8 cellular contexts compared by ENCODE assay signal in the genomic region with DNA sequence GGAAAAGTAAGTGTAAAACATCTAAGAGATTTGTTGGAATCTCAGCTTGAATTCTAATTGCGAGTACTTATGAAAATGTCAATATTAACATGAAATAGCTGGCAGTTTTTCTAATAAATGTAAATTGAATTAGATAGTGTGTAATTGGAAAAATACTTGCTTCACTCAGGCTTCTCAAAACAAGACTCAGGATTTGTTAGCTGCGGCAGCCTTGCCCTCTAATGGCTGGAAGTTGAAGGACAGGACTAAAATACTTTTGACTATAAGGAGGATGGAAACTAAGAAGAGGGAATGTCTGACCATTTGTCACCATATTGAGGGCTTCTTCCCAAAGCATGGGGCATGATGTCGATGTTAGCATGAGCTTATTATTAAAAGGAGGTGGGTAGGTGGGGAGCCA.
A peak's percentile ranks its signal among the peaks of the same experiment; 100 is the strongest.
DNase-seq lines count a peak whose midpoint lies in the region; ATAC-seq, FAIRE-seq and TF ChIP-seq lines count a peak whose summit lies in the region.

No MANE protein-coding gene starts in this region.

- H2AFZ ChIP-seq in H1 (ENCODE audit: low read length) = no peak overlapping the region

- H3K4ac ChIP-seq in H1 (replicated peaks; ENCODE audit: insufficient read length, low read depth, low read length) = no peak overlapping the region

- no peak for TF ChIP-seq EP300 in H1 (IDR thresholded peaks at IDR 0.05; ENCODE audit: borderline replicate concordance in 1 of 2, low read depth in 2 of 2, low read length in 2 of 2)

- TF ChIP-seq RAD21 in H1 (IDR thresholded peaks at IDR 0.05 in 1 of 2, conservative IDR thresholded peaks at IDR 0.05 in 1 of 2; ENCODE audit: low read depth in 2 of 2, low read length in 2 of 2) = peak; percentile 74 to 78

- no peak overlapping the region for H4K5ac ChIP-seq in H1 (ENCODE audit: insufficient read length, low read depth, low read length)

- H2BK15ac ChIP-seq in H1 (ENCODE audit: low read length) = no peak overlapping the region

- no peak for ATAC-seq in activated naive CD4-positive, alpha-beta T cell treated with anti-CD3 and anti-CD28 coated beads, Interleukin-2, amount 50 U/mL, for 72 hours

- H3K9me3 ChIP-seq in H1 (ENCODE audit: insufficient read depth in 2 of 2, low read depth in 1 of 2, low read length in 1 of 2) = no peaks in the 10 kb centered on the region

- no peaks in the 10 kb centered on the region for H3K27me3 ChIP-seq in H1 (replicated peaks in 1 of 4; ENCODE audit: control insufficient read depth in 3 of 4, extremely low read depth in 1 of 4, insufficient read depth in 3 of 4, low read length in 3 of 4)

- WGBS in H1 (ENCODE audit: extremely low coverage in 1 of 2, insufficient coverage in 1 of 2, insufficient read length in 1 of 2, insufficient replicate concordance in 2 of 2, low coverage in 1 of 2, low lambda C conversion rate in 2 of 2, missing lambda C conversion rate in 1 of 2), 2 experiments = 63% methylated on average over 3 of the region's 3 CpGs; no CpG with 5 or more reads in 1 of the 2 experiments

- H3K23me2 ChIP-seq in H1 (ENCODE audit: low read depth, low read length) = no peaks in the 10 kb centered on the region

- POLR2A ChIA-PET in H1 (lab: Charles Lee; ENCODE audit: partially characterized antibody) = no interaction called here

- no peak overlapping the region for H2BK120ac ChIP-seq in H1 (replicated peaks; ENCODE audit: low read depth, low read length)

- H4K8ac ChIP-seq in H1 (ENCODE audit: extremely low read depth, insufficient read depth, low read length) = no peak overlapping the region

- no peak overlapping the region for H2BK5ac ChIP-seq in H1 (ENCODE audit: low read depth, low read length)

- no peaks in the 10 kb centered on the region for H3K9me3 Mint-ChIP-seq in activated naive CD4-positive, alpha-beta T cell treated with anti-CD3 and anti-CD28 coated beads, Interleukin-2, amount 50 U/mL, for 72 hours

- no peaks in the 10 kb centered on the region for H3K79me1 ChIP-seq in H1 (ENCODE audit: low read depth, low read length)

- peaks cover 0 to 12% (median 1%) of the 10 kb centered on the region in 4 experiments; a peak in 1 of 8 replicates for H3K36me3 ChIP-seq in H1 (ENCODE audit: control insufficient read depth in 2 of 4, insufficient read depth in 4 of 4, low read length in 3 of 4)

- no peak overlapping the region for H3K14ac ChIP-seq in H1 (ENCODE audit: insufficient read length)

- H4K91ac ChIP-seq in H1 (replicated peaks; ENCODE audit: insufficient read length, low read length) = no peak overlapping the region

- peaks cover 0 to 2% of the 10 kb centered on the region in 2 experiments for H4K20me1 ChIP-seq in H1 (replicated peaks in 1 of 2; ENCODE audit: control insufficient read depth in 1 of 2, insufficient read depth in 2 of 2, low read length in 2 of 2)

- no peak overlapping the region for H3K27ac Mint-ChIP-seq in activated naive CD4-positive, alpha-beta T cell treated with anti-CD3 and anti-CD28 coated beads, Interleukin-2, amount 50 U/mL, for 72 hours

- H3K56ac ChIP-seq in H1 (replicated peaks; ENCODE audit: insufficient read length, low read depth, low read length) = no peak overlapping the region

- H2BK12ac ChIP-seq in H1 (ENCODE audit: low read depth, low read length) = no peak overlapping the region

- FAIRE-seq in H1 (lab: Jason Lieb, UNC) (peak; percentile 66), GM12892 (lab: Jason Lieb, UNC) (no peak)

- H3K23ac ChIP-seq in H1 (ENCODE audit: insufficient read length) = no peak overlapping the region

- CTCF ChIA-PET in H1 (lab: Charles Lee; ENCODE audit: partially characterized antibody) = interaction anchor here (0.7 to 4.6 kb wide), 24 partner anchors 12 to 417 kb away, joined by 3 to 32 read pairs (median 3); no protein-coding TSS in a partner anchor

- H3K9ac ChIP-seq in H1 (replicated peaks in 1 of 4; ENCODE audit: extremely low read depth in 1 of 4, low read depth in 3 of 4, low read length in 3 of 4) = no peak overlapping the region

- no peaks in the 10 kb centered on the region for H3K36me3 Mint-ChIP-seq in activated naive CD4-positive, alpha-beta T cell treated with anti-CD3 and anti-CD28 coated beads, Interleukin-2, amount 50 U/mL, for 72 hours

- no peak overlapping the region for H3K27ac ChIP-seq in H1 (ENCODE audit: low read depth, low read length)

- TF ChIP-seq CTCF in GM12873 (IDR thresholded peaks at IDR 0.05; ENCODE audit: insufficient read depth, low read depth, low read length, missing control alignments) = peak; percentile 20
- TF ChIP-seq CTCF in H1 (IDR thresholded peaks at IDR 0.05; ENCODE audit: control extremely low read depth in 1 of 3, insufficient read depth in 1 of 3, low read depth in 1 of 3, low read length in 3 of 3) = peak in 2 of 3 experiments; percentile 57 to 59; a peak in 3 of 4 replicates

- no peak overlapping the region for H3K4me2 ChIP-seq in H1 (ENCODE audit: insufficient read depth in 1 of 2, low read depth in 2 of 2, low read length in 2 of 2)

- H2AK5ac ChIP-seq in H1 (ENCODE audit: low read depth, low read length) = no peak overlapping the region

- H3K79me2 ChIP-seq in H1 (ENCODE audit: control insufficient read depth in 1 of 2, insufficient read depth in 2 of 2, low read length in 2 of 2) = no peaks in the 10 kb centered on the region; a peak in 1 of 4 replicates

- peaks cover 7 to 33% (median 10%) of the 10 kb centered on the region in 4 experiments for H3K4me1 ChIP-seq in H1 (replicated peaks in 1 of 4; ENCODE audit: control insufficient read depth in 3 of 4, insufficient read depth in 4 of 4, low read length in 3 of 4)

- no peak overlapping the region for H3K4me3 ChIP-seq in H1 (ENCODE audit: extremely low read depth in 1 of 4, insufficient read depth in 2 of 4, low read depth in 3 of 4, low read length in 4 of 4)

- TF ChIP-seq POLR2A in H1 (IDR thresholded peaks at IDR 0.05; ENCODE audit: control extremely low read depth in 1 of 2, low read depth in 2 of 2, low read length in 2 of 2) (no peak), GM12892 (IDR thresholded peaks at IDR 0.05; ENCODE audit: low read depth, low read length) (no peak)

- DNase-seq in NCI-H2227 treated with DMSO at 0.1 percent for 48 hours (lab: John Stamatoyannopoulos, UW) = peak; percentile 9
- peak in 1 of 2 experiments; percentile 36 for DNase-seq in H1 (ENCODE audit: low read depth in 1 of 2, low spot score in 2 of 2)
- peak; percentile 68 for DNase-seq in pons (ENCODE audit: low spot score)
- no peak for DNase-seq in CD1c-positive myeloid dendritic cell (ENCODE audit: extremely low spot score)
- no peak for DNase-seq in GM12892 (ENCODE audit: insufficient read length)
- no peak for DNase-seq in activated naive CD4-positive, alpha-beta T cell treated with anti-CD3 and anti-CD28 coated beads, Interleukin-2, amount 50 U/mL, for 72 hours (ENCODE audit: low spot score in 2 of 2)
- DNase-seq in effector CD8-positive, alpha-beta T cell (lab: John Stamatoyannopoulos, UW) = no peak

- no peak overlapping the region for H3K18ac ChIP-seq in H1 (ENCODE audit: extremely low read depth, low read length)

- no peak overlapping the region for H2BK20ac ChIP-seq in H1 (ENCODE audit: low read length)

TF ChIP-seq in H1, 55 proteins besides CTCF, POLR2A, EP300 and RAD21 (continues in another document):
- TF ChIP-seq RNF2 (IDR thresholded peaks at IDR 0.05; ENCODE audit: borderline replicate concordance, low read depth, low read length, missing control alignments, poor library complexity, severe bottlenecking) (no peak), FOSL1 (IDR thresholded peaks at IDR 0.05; ENCODE audit: insufficient read depth, low read depth, low read length) (no peak), SUZ12 (IDR thresholded peaks at IDR 0.05; ENCODE audit: low read length) (no peak), JUND (IDR thresholded peaks at IDR 0.05; ENCODE audit: low read length) (no peak), GABPA (IDR thresholded peaks at IDR 0.05; ENCODE audit: borderline replicate concordance, insufficient read depth, low read length) (no peak), CHD2 (IDR thresholded peaks at IDR 0.05; ENCODE audit: low read length) (no peak), POU5F1 (IDR thresholded peaks at IDR 0.05; ENCODE audit: low read depth, low read length) (no peak), CTBP2 (IDR thresholded peaks at IDR 0.05; ENCODE audit: borderline replicate concordance, insufficient read depth, insufficient read length, low read length) (no peak), SP4 (IDR thresholded peaks at IDR 0.05; ENCODE audit: low read length) (no peak), SIX5 (IDR thresholded peaks at IDR 0.05; ENCODE audit: low read depth, low read length) (no peak), SAP30 (IDR thresholded peaks at IDR 0.05; ENCODE audit: insufficient read depth, insufficient replicate concordance, low read length) (no peak)
- TF ChIP-seq, protein P1, sequence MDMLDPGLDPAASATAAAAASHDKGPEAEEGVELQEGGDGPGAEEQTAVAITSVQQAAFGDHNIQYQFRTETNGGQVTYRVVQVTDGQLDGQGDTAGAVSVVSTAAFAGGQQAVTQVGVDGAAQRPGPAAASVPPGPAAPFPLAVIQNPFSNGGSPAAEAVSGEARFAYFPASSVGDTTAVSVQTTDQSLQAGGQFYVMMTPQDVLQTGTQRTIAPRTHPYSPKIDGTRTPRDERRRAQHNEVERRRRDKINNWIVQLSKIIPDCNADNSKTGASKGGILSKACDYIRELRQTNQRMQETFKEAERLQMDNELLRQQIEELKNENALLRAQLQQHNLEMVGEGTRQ (IDR thresholded peaks at IDR 0.05; ENCODE audit: low read length) = no peak

Comparison
In these comparisons a context has a peak if more than half of its experiments do, and no peak if none do; other contexts are left out.
1. DNase-seq: peak in NCI-H2227 treated with DMSO at 0.1 percent for 48 hours (single experiment) and pons (single experiment); none in CD1c-positive myeloid dendritic cell (single experiment), GM12892 (single experiment), activated naive CD4-positive, alpha-beta T cell treated with anti-CD3 and anti-CD28 coated beads, Interleukin-2, amount 50 U/mL, for 72 hours (0 of 2) and effector CD8-positive, alpha-beta T cell (single experiment).